ENCODE assay signal across 27 cellular contexts in the genomic region with DNA sequence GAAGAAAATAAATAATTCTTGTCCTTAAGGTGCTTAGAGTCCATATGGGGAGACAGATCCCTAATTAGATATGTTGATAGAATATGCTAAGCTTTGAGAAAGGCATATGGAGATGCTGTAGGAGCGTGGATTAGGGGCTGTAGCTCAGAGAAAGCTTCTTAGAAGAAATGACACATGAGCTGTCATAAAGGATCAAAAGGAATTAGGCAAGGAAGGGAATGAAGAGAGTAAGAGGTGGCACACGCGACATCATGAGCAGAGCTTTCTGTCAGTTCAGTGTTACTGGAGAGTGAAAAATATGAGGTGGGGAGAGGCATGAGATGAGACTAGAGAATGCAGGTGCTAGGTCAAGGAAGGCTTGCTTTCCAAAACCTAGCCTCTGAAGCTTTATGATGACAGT.
"Had no signal": no experiment of that assay in that cellular context is flagged by ENCODE, and none has a peak within 500 bp of the region (broad histone marks: within the 10 kb centered on the region; RNA-seq: fewer than 3 reads in every experiment).

No MANE protein-coding gene starts in this region.

- H3K9me3 Mint-ChIP-seq: mesothelial cell of epicardium; naive B cell; natural killer cell; nephron progenitor cell; neural progenitor cell; stimulated activated memory B cell treated with anti-CD40 and anti-IgM and Interleukin-4, amounts not matched to agents 10 μg/mL and 1 μg/mL and 100 μg/mL, for 72 hours; stimulated activated naive CD8-positive, alpha-beta T cell treated with anti-CD3 and anti-CD28 coated beads, Interleukin-15, amount 100 ng/mL, for 72 hours; type B pancreatic cell had no signal

- H3K4me1 ChIP-seq: left ventricle myocardium inferior, neural progenitor cell, psoas muscle, right atrium auricular region, right lobe of liver, tibial nerve, uterus had no signal

- H3K27me3 Mint-ChIP-seq: naive B cell; stimulated activated memory B cell treated with anti-CD40 and anti-IgM and Interleukin-4, amounts not matched to agents 10 μg/mL and 1 μg/mL and 100 μg/mL, for 72 hours; stimulated activated naive CD8-positive, alpha-beta T cell treated with anti-CD3 and anti-CD28 coated beads, Interleukin-15, amount 100 ng/mL, for 72 hours; type B pancreatic cell had no signal

- H3K27ac ChIP-seq: left ventricle myocardium inferior, neural progenitor cell, neutrophil, parathyroid adenoma, psoas muscle, right atrium auricular region, right lobe of liver, tibial nerve, uterus had no signal

- H3K36me3 Mint-ChIP-seq: mesothelial cell of epicardium; naive B cell; natural killer cell; neural progenitor cell; stimulated activated memory B cell treated with anti-CD40 and anti-IgM and Interleukin-4, amounts not matched to agents 10 μg/mL and 1 μg/mL and 100 μg/mL, for 72 hours; type B pancreatic cell had no signal

- H3K4me1 Mint-ChIP-seq: mesothelial cell of epicardium; naive B cell; natural killer cell; nephron progenitor cell; neural progenitor cell; stimulated activated memory B cell treated with anti-CD40 and anti-IgM and Interleukin-4, amounts not matched to agents 10 μg/mL and 1 μg/mL and 100 μg/mL, for 72 hours; stimulated activated naive CD8-positive, alpha-beta T cell treated with anti-CD3 and anti-CD28 coated beads, Interleukin-15, amount 100 ng/mL, for 72 hours had no signal

- H3K4me3 ChIP-seq: left ventricle myocardium inferior, lung, neural progenitor cell, psoas muscle, right atrium auricular region, right lobe of liver, smooth muscle cell, tibial nerve, uterus had no signal

- H3K36me3 ChIP-seq: left ventricle myocardium inferior, neural progenitor cell, neutrophil, right atrium auricular region, right lobe of liver, tibial nerve, uterus had no signal

- ATAC-seq: natural killer cell; psoas muscle; right lobe of liver; stimulated activated memory B cell treated with anti-CD40 and anti-IgM and Interleukin-4, amounts not matched to agents 10 μg/mL and 1 μg/mL and 100 μg/mL, for 72 hours; stimulated activated naive CD8-positive, alpha-beta T cell treated with anti-CD3 and anti-CD28 coated beads, Interleukin-15, amount 100 ng/mL, for 72 hours had no signal

- H3K4me2 ChIP-seq: neural progenitor cell, smooth muscle cell had no signal

- DNase-seq: islet precursor cell; left ventricle myocardium inferior; mesendoderm; naive B cell; natural killer cell; nephron progenitor cell; occipital lobe; psoas muscle; right lobe of liver; stimulated activated CD4-positive, alpha-beta T cell treated with anti-CD3 and anti-CD28 coated beads, Interleukin-1b, Interleukin-23, amount 100 ng/mL, for 48 hours; stimulated activated CD4-positive, alpha-beta T cell treated with anti-CD3 and anti-CD28 coated beads, Interleukin-2, amount 100 ng/mL, for 48 hours; stimulated activated CD4-positive, alpha-beta T cell treated with anti-CD3 and anti-CD28 coated beads, Interleukin-4, amount 100 ng/mL, for 4 hours; stimulated activated CD8-positive, alpha-beta memory T cell treated with anti-CD3 and anti-CD28 coated beads, Interleukin-4, amount 100 ng/mL, for 48 hours; stimulated activated naive CD4-positive, alpha-beta T cell treated with Interleukin-2 at 50 U/mL for 16 hours; stimulated activated naive CD8-positive, alpha-beta T cell treated with anti-CD3 and anti-CD28 coated beads, Interleukin-15, amount 100 ng/mL, for 72 hours; substantia nigra; uterus had no signal

- H3K27me3 ChIP-seq: neural progenitor cell, neutrophil, right atrium auricular region, right lobe of liver, tibial nerve, uterus had no signal

- H3K4me3 Mint-ChIP-seq: mesothelial cell of epicardium; naive B cell; natural killer cell; nephron progenitor cell; neural progenitor cell; stimulated activated memory B cell treated with anti-CD40 and anti-IgM and Interleukin-4, amounts not matched to agents 10 μg/mL and 1 μg/mL and 100 μg/mL, for 72 hours; stimulated activated naive CD8-positive, alpha-beta T cell treated with anti-CD3 and anti-CD28 coated beads, Interleukin-15, amount 100 ng/mL, for 72 hours; type B pancreatic cell had no signal

- H2AFZ ChIP-seq: neural progenitor cell, parathyroid adenoma had no signal

- H3K27ac Mint-ChIP-seq: mesothelial cell of epicardium; natural killer cell; nephron progenitor cell; neural progenitor cell; stimulated activated memory B cell treated with anti-CD40 and anti-IgM and Interleukin-4, amounts not matched to agents 10 μg/mL and 1 μg/mL and 100 μg/mL, for 72 hours; stimulated activated naive CD8-positive, alpha-beta T cell treated with anti-CD3 and anti-CD28 coated beads, Interleukin-15, amount 100 ng/mL, for 72 hours; type B pancreatic cell had no signal

- H3K79me2 ChIP-seq: parathyroid adenoma had no signal
